16 cellular contexts compared by ENCODE assay signal in the genomic region with DNA sequence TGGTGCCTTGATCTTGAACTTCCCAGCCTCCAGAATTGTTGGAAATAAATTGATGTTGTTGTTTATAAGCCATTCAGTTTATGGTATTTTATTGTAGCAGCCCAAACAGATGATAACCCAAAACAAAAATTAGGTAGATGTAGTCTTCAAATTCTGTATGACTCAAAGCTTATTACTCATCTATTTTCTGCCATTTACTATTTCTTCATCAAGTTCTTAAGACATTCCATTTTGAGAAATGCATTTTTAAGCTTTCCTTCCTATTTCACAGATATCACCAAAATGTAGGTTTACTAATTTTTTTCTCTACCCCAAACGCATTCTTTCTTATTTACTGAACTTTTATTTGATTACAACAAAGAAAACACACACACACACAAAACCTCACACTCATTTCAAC.
"Had no signal": no experiment of that assay in that cellular context is flagged by ENCODE, and none has a peak within 500 bp of the region (broad histone marks: within the 10 kb centered on the region; RNA-seq: fewer than 3 reads in every experiment).

No MANE protein-coding gene starts in this region.

- H3K27ac Mint-ChIP-seq: activated naive CD4-positive, alpha-beta T cell treated with anti-CD3 and anti-CD28 coated beads, Interleukin-2, amount 50 U/mL, for 24 hours; stimulated activated effector memory CD8-positive, alpha-beta T cell treated with anti-CD3 and anti-CD28 coated beads, Interleukin-12 subunit alpha, Interleukin-12 subunit beta, amount 100 ng/mL, for 72 hours; type B pancreatic cell had no signal

- ATAC-seq: esophagus mucosa; stimulated activated effector memory CD8-positive, alpha-beta T cell treated with anti-CD3 and anti-CD28 coated beads, Interleukin-12 subunit alpha, Interleukin-12 subunit beta, amount 100 ng/mL, for 72 hours had no signal

- H3K4me3 ChIP-seq: lung, ovary, right lobe of liver, stomach, testis had no signal

- DNase-seq: activated CD4-positive, alpha-beta T cell treated with anti-CD3 and anti-CD28 coated beads, Interleukin-2, amount 50 U/mL, for 4 hours; activated gamma-delta T cell; amniotic stem cell; effector CD4-positive, alpha-beta T cell; head of caudate nucleus; kidney; ovary; right lobe of liver; stimulated activated CD4-positive, alpha-beta T cell treated with anti-CD3 and anti-CD28 coated beads, Interleukin-4, amount 100 ng/mL, for 24 hours; stomach; testis had no signal

- H3K36me3 Mint-ChIP-seq: activated naive CD4-positive, alpha-beta T cell treated with anti-CD3 and anti-CD28 coated beads, Interleukin-2, amount 50 U/mL, for 24 hours; stimulated activated effector memory CD8-positive, alpha-beta T cell treated with anti-CD3 and anti-CD28 coated beads, Interleukin-12 subunit alpha, Interleukin-12 subunit beta, amount 100 ng/mL, for 72 hours; type B pancreatic cell had no signal

- H3K27ac ChIP-seq: ovary, right lobe of liver, testis had no signal

- H3K9me3 ChIP-seq: ovary, right lobe of liver, stomach, testis had no signal

- H3K36me3 ChIP-seq: ovary, right lobe of liver, stomach had no signal

- H3K9me3 Mint-ChIP-seq: stimulated activated effector memory CD8-positive, alpha-beta T cell treated with anti-CD3 and anti-CD28 coated beads, Interleukin-12 subunit alpha, Interleukin-12 subunit beta, amount 100 ng/mL, for 72 hours had no signal

- H3K4me1 ChIP-seq: testis had no signal

- H3K27me3 ChIP-seq: ovary, right lobe of liver, stomach, testis had no signal
